Comparison of ENCODE assay signal across 15 cellular contexts in the genomic region with DNA sequence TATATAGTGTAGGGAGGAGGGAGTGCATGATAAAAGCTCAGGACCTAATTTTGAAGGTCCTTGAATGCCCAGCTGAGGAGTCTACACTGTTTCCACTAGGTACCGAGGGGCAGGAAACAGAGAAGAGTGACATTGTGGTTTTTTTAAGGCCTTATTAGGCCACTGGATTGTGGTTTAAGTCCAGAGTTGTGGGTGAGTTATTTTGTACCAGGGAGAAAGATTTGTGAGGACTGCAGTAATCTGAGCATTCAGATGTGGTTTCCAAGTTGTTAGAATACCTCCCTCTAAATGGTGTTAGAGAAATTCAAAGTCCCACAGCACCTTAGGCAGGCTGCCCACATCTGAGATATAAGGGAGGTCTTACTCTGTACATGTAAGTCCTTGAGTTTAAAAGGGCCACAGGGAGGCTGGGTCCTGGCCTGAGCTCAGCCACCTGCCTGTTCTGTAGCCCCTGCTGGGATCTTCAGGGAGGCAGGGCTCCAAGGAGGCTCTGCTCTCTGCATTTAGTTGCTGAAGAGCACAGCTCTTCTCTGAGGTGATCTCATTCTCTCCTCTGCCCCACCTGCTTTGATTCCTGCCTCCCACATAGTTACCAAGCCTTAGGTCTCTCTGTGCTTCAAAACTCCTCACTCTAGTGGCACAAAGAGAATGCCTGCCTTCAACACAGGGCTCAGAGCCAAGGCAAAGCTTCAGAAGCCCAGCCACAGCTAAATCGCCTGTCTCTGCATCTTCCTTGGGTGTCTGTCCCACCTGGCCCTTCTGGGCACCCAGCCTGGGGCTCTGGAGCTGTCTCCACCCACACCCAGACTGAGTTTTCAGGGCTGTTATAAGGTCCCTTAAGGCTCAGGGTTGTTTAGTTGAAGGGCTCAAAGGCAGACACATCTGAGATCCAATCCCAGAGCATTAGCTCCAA.
DNase-seq lines count a peak whose midpoint lies in the region; ATAC-seq and TF ChIP-seq lines count a peak whose summit lies in the region.
"Had no signal": no experiment of that assay in that cellular context is flagged by ENCODE, and none has a peak within 500 bp of the region (broad histone marks: within the 10 kb centered on the region; RNA-seq: fewer than 3 reads in every experiment).

No MANE protein-coding gene starts in this region.

- no peak overlapping the region for H3K27ac Mint-ChIP-seq in T-helper 2 cell treated with Interferon-gamma antibody and Interleukin-4, amounts not matched to agents 5 μg/mL and 100 μg/mL, for 36 hours
- H3K27ac Mint-ChIP-seq: activated B cell treated with CpG ODN at 0.5 μM for 24 hours, nephron had no signal

- CTCF ChIA-PET in HEK293T (lab: Yijun Ruan, JAX): interaction anchor here (1.3 kb wide), 1 partner anchor 17 kb away, joined by 3 read pairs; no protein-coding TSS in a partner anchor

- no peaks in the 10 kb centered on the region for H3K4me1 Mint-ChIP-seq in T-helper 2 cell treated with Interferon-gamma antibody and Interleukin-4, amounts not matched to agents 5 μg/mL and 100 μg/mL, for 36 hours (ENCODE audit: low read depth)
- H3K4me1 Mint-ChIP-seq: activated B cell treated with CpG ODN at 0.5 μM for 24 hours had no signal

- DNase-seq in G401 (ENCODE audit: low spot score) (peak; percentile 57), glomerular visceral epithelial cell (ENCODE audit: extremely low spot score) (peak; percentile 35), HEK293T (ENCODE audit: extremely low spot score) (no peak), NCI-H510A treated with DMSO at 0.1 percent for 48 hours (lab: John Stamatoyannopoulos, UW) (no peak)
- no peak for DNase-seq in T-helper 2 cell treated with Interferon-gamma antibody and Interleukin-4, amounts not matched to agents 5 μg/mL and 100 μg/mL, for 36 hours (ENCODE audit: low spot score)
- DNase-seq: activated B cell treated with CpG ODN at 0.5 μM for 24 hours; BE2C; effector memory CD4-positive, alpha-beta T cell; NCI-H1092; SK-N-SH had no signal

- in situ Hi-C loops in G401 (cut with HindIII; ENCODE audit: low sequenced_read_pairs): no loop called here

- H3K4me3 Mint-ChIP-seq in T-helper 2 cell treated with Interferon-gamma antibody and Interleukin-4, amounts not matched to agents 5 μg/mL and 100 μg/mL, for 36 hours: no peak overlapping the region
- H3K4me3 Mint-ChIP-seq: activated B cell treated with CpG ODN at 0.5 μM for 24 hours, nephron had no signal

- H3K36me3 Mint-ChIP-seq in T-helper 2 cell treated with Interferon-gamma antibody and Interleukin-4, amounts not matched to agents 5 μg/mL and 100 μg/mL, for 36 hours (ENCODE audit: low read depth): no peaks in the 10 kb centered on the region

- H3K27me3 Mint-ChIP-seq in T-helper 2 cell treated with Interferon-gamma antibody and Interleukin-4, amounts not matched to agents 5 μg/mL and 100 μg/mL, for 36 hours (ENCODE audit: low read depth): peaks cover 2% of the 10 kb centered on the region

- H3K9me3 Mint-ChIP-seq in T-helper 2 cell treated with Interferon-gamma antibody and Interleukin-4, amounts not matched to agents 5 μg/mL and 100 μg/mL, for 36 hours: no peaks in the 10 kb centered on the region

- TF ChIP-seq POLR2A in GM18505 (IDR thresholded peaks at IDR 0.05; ENCODE audit: borderline replicate concordance, extremely low read depth, insufficient read depth, insufficient read length): no peak

- ATAC-seq in GM21423 (IDR thresholded peaks at IDR 0.05; ENCODE audit: unreplicated experiment) (peak; percentile 55), HG03575 (IDR thresholded peaks at IDR 0.05; ENCODE audit: extremely low read depth, insufficient number of reproducible peaks, low FRiP score, unreplicated experiment) (peak; percentile 33), GM18505 (IDR thresholded peaks at IDR 0.05; ENCODE audit: unreplicated experiment) (no peak)
- ATAC-seq: left lobe of liver had no signal

- POLR2A ChIA-PET in HEK293T (lab: Yijun Ruan, JAX): no interaction called here

TF ChIP-seq in HEK293T, 16 proteins besides CTCF, POLR2A, EP300 and RAD21:
- TF ChIP-seq FOXA1 (IDR thresholded peaks at IDR 0.05) (no peak), BHLHE40 (IDR thresholded peaks at IDR 0.05; ENCODE audit: borderline replicate concordance) (no peak), ARNT (IDR thresholded peaks at IDR 0.05) (no peak), LEF1 (IDR thresholded peaks at IDR 0.05; ENCODE audit: borderline replicate concordance) (no peak), FOXK2 (IDR thresholded peaks at IDR 0.05) (no peak), NFRKB (IDR thresholded peaks at IDR 0.05) (no peak), HDGF (IDR thresholded peaks at IDR 0.05; ENCODE audit: borderline replicate concordance) (no peak), CTBP1 (IDR thresholded peaks at IDR 0.05; ENCODE audit: borderline replicate concordance) (no peak)
- TF ChIP-seq, protein P1, sequence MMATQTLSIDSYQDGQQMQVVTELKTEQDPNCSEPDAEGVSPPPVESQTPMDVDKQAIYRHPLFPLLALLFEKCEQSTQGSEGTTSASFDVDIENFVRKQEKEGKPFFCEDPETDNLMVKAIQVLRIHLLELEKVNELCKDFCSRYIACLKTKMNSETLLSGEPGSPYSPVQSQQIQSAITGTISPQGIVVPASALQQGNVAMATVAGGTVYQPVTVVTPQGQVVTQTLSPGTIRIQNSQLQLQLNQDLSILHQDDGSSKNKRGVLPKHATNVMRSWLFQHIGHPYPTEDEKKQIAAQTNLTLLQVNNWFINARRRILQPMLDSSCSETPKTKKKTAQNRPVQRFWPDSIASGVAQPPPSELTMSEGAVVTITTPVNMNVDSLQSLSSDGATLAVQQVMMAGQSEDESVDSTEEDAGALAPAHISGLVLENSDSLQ (IDR thresholded peaks at IDR 0.05): no peak

Comparison
In these comparisons a context has a peak if more than half of its experiments do, and no peak if none do; other contexts are left out.
1. DNase-seq: peak in G401 (single experiment) and glomerular visceral epithelial cell (single experiment); none in HEK293T (single experiment), T-helper 2 cell treated with Interferon-gamma antibody and Interleukin-4, amounts not matched to agents 5 μg/mL and 100 μg/mL, for 36 hours (single experiment) and NCI-H510A treated with DMSO at 0.1 percent for 48 hours (single experiment).